In the genomic region with DNA sequence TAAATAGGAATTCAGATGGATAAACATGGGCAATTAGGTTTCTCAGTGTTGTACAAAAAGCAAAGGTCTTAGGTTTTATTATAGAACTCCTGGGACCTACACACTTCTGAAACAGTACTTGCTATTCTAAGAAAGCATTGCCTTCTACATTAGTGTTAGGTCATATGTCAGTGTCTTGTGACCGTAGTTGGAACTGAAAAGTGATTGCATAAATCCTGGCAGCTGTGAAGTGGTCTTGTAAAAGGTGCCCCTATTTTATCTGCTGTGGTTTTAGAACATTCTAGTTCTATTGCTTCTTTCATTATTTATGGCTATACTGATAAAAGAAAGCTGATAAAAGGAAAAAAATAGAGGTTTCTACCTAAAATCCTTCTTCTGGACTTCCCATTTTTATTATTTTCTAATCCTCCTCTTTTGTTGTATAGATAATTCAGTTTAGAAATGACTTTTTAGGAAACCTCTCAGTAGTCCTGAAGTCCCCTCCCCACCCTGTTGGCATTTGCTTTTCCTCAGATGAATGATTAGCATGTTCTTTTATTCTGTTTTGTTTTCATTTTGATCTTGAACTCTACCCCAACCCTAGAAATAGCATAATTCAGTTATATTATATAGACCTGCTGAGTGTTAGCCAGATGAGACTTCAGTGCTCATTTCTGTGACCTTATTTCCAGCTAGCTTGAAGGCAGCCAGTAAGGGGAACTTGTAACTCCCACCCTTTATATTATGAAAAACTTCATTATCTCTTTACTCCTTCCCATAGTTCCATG, we compare ENCODE assay signal across 9 cellular contexts. TPM values are rescaled to one million over a fixed set of nuclear protein-coding genes. Genes with fewer than 3 reads are reported as not detected.
A peak's percentile ranks its signal among the peaks of the same experiment; 100 is the strongest.
DNase-seq lines count a peak whose midpoint lies in the region; ATAC-seq, FAIRE-seq and TF ChIP-seq lines count a peak whose summit lies in the region.
"Had no signal": no experiment of that assay in that cellular context is flagged by ENCODE, and none has a peak within 500 bp of the region (broad histone marks: within the 10 kb centered on the region; RNA-seq: fewer than 3 reads in every experiment).

No MANE protein-coding gene starts in this region.

- no TSS peak for BruUV-seq in Caco-2 (replicated peaks; lab: Mats Ljungman, UMichigan)

- TF ChIP-seq CTCF in adrenal gland (IDR thresholded peaks at IDR 0.05) (no peak), lower lobe of right lung (IDR thresholded peaks at IDR 0.05) (no peak), upper lobe of left lung (IDR thresholded peaks at IDR 0.05) (no peak), Caco-2 (IDR thresholded peaks at IDR 0.05; ENCODE audit: insufficient read depth in 1 of 2, low read depth in 1 of 2, low read length in 1 of 2, severe bottlenecking in 1 of 2, unreplicated experiment in 1 of 2) (no peak)

- H3K4me3 Mint-ChIP-seq in activated T-cell treated with anti-CD3 and anti-CD28 coated beads, Interleukin-2, amount 50 U/mL, for 72 hours, result peak overlapping the region in 1 of 2 donors; percentile 76
- H3K4me3 Mint-ChIP-seq in Caco-2 (ENCODE audit: unreplicated experiment), result no peak overlapping the region

- FAIRE-seq in small intestine (lab: Jason Lieb, UNC), result no peak

- CTCF ChIA-PET in Caco-2 (lab: Charles Lee), result no interaction called here

- DNase-seq in activated T-cell treated with anti-CD3 and anti-CD28 coated beads, Interleukin-2, amount 50 U/mL, for 72 hours, result no peak
- no peak for DNase-seq in activated T-cell treated with anti-CD3 and anti-CD28 coated beads, Interleukin-2, amount 50 U/mL, for 1 hour
- DNase-seq in adrenal gland (peak in 2 of 7 donors; percentile 21 to 23), lower lobe of right lung (no peak), upper lobe of left lung (no peak), Caco-2 (no peak), small intestine (no peak)
- no peak for DNase-seq in activated effector memory CD4-positive, alpha-beta T cell treated with Interleukin-2 at 50 U/mL for 16 hours

- intact Hi-C loops in adrenal gland (cut with DNase I) (no loop called here), lower lobe of right lung (cut with DNase I) (no loop called here), Caco-2 (cut with micrococcal nuclease; ENCODE audit: unreplicated experiment) (no loop called here)

- peak overlapping the region; percentile 96 for H3K27ac Mint-ChIP-seq in activated T-cell treated with anti-CD3 and anti-CD28 coated beads, Interleukin-2, amount 50 U/mL, for 72 hours
- no peak overlapping the region for H3K27ac Mint-ChIP-seq in Caco-2 (ENCODE audit: unreplicated experiment)

- peak; percentile 41 to 52 for ATAC-seq in activated T-cell treated with anti-CD3 and anti-CD28 coated beads, Interleukin-2, amount 50 U/mL, for 72 hours (replicated peaks in 1 of 2)
- ATAC-seq in lower lobe of right lung (peak; percentile 41 to 68), upper lobe of left lung (ENCODE audit: low FRiP score in 2 of 2) (peak in 1 of 2 donors; percentile 72)
- ATAC-seq: Panc1 had no signal

- peaks cover 1 to 20% of the 10 kb centered on the region in 2 donors for H3K36me3 Mint-ChIP-seq in activated T-cell treated with anti-CD3 and anti-CD28 coated beads, Interleukin-2, amount 50 U/mL, for 72 hours (ENCODE audit: insufficient read depth in 2 of 2)
- H3K36me3 Mint-ChIP-seq in Caco-2 (ENCODE audit: insufficient read depth, unreplicated experiment), result peaks cover 5% of the 10 kb centered on the region

- H3K4me1 ChIP-seq in adrenal gland (replicated peaks in 1 of 2) (peaks cover 15 to 52% of the 10 kb centered on the region in 2 donors), lower lobe of right lung (peaks cover 58% of the 10 kb centered on the region), upper lobe of left lung (peaks cover 22 to 60% (median 37%) of the 10 kb centered on the region in 4 donors), Caco-2 (peaks cover 5% of the 10 kb centered on the region; the same call in 1 of the 2 replicates), small intestine (ENCODE audit: control insufficient read depth in 2 of 2, insufficient read depth in 1 of 2, low read depth in 1 of 2, low read length in 1 of 2) (peaks cover 0 to 3% of the 10 kb centered on the region in 2 donors)

- H3K27ac ChIP-seq in adrenal gland, result peak overlapping the region in 3 of 5 donors; percentile 12 to 51 (median 17)
- H3K27ac ChIP-seq in lower lobe of right lung, result peak overlapping the region; percentile 53
- peak overlapping the region; percentile 10 to 68 (median 34) for H3K27ac ChIP-seq in upper lobe of left lung
- H3K27ac ChIP-seq in small intestine (ENCODE audit: low read depth in 1 of 2, low read length in 1 of 2), result no peak overlapping the region

- TF ChIP-seq POLR2A in adrenal gland (IDR thresholded peaks at IDR 0.05), result no peak
- no peak for TF ChIP-seq POLR2A in upper lobe of left lung (IDR thresholded peaks at IDR 0.05)

- no peaks in the 10 kb centered on the region for H3K27me3 Mint-ChIP-seq in activated T-cell treated with anti-CD3 and anti-CD28 coated beads, Interleukin-2, amount 50 U/mL, for 72 hours (ENCODE audit: low read depth)
- no peaks in the 10 kb centered on the region for H3K27me3 Mint-ChIP-seq in Caco-2 (ENCODE audit: insufficient read depth, unreplicated experiment)

- H3K9me3 ChIP-seq in adrenal gland (replicated peaks in 1 of 3), result no peaks in the 10 kb centered on the region
- H3K9me3 ChIP-seq in lower lobe of right lung, result no peaks in the 10 kb centered on the region
- no peaks in the 10 kb centered on the region for H3K9me3 ChIP-seq in upper lobe of left lung
- no peaks in the 10 kb centered on the region for H3K9me3 ChIP-seq in Caco-2
- no peaks in the 10 kb centered on the region for H3K9me3 ChIP-seq in small intestine (ENCODE audit: control insufficient read depth, low read depth)

- POLR2A ChIA-PET in Caco-2 (lab: Charles Lee), result interaction anchor here (0.6 kb wide), 1 partner anchor 25 kb away, joined by 3 read pairs; no protein-coding TSS in a partner anchor

- H3K4me3 ChIP-seq in adrenal gland (no peak overlapping the region), lower lobe of right lung (no peak overlapping the region), upper lobe of left lung (no peak overlapping the region), Caco-2 (ENCODE audit: low read depth, low read length) (no peak overlapping the region), small intestine (ENCODE audit: low read depth in 1 of 2, low read length in 2 of 2) (no peak overlapping the region)

- no peak for TF ChIP-seq EP300 in upper lobe of left lung (IDR thresholded peaks at IDR 0.05)

- peaks cover 60% of the 10 kb centered on the region for H3K4me1 Mint-ChIP-seq in activated T-cell treated with anti-CD3 and anti-CD28 coated beads, Interleukin-2, amount 50 U/mL, for 72 hours (ENCODE audit: low read depth)
- peaks cover 10% of the 10 kb centered on the region for H3K4me1 Mint-ChIP-seq in Caco-2 (ENCODE audit: low read depth, unreplicated experiment)

- no peaks in the 10 kb centered on the region for H3K9me3 Mint-ChIP-seq in activated T-cell treated with anti-CD3 and anti-CD28 coated beads, Interleukin-2, amount 50 U/mL, for 72 hours
- H3K9me3 Mint-ChIP-seq in Caco-2 (ENCODE audit: unreplicated experiment), result no peaks in the 10 kb centered on the region

- H3K27me3 ChIP-seq in adrenal gland (no peaks in the 10 kb centered on the region), lower lobe of right lung (ENCODE audit: low read depth) (no peaks in the 10 kb centered on the region), upper lobe of left lung (no peaks in the 10 kb centered on the region), Caco-2 (replicated peaks; ENCODE audit: control insufficient read depth, insufficient read depth, low read length) (no peaks in the 10 kb centered on the region), small intestine (ENCODE audit: control insufficient read depth in 2 of 2, insufficient read depth in 2 of 2, low read length in 2 of 2) (no peaks in the 10 kb centered on the region)

- H3K36me3 ChIP-seq in adrenal gland (replicated peaks in 1 of 2) (no peaks in the 10 kb centered on the region), lower lobe of right lung (peaks cover 1% of the 10 kb centered on the region), upper lobe of left lung (peaks cover 0 to 5% (median 0%) of the 10 kb centered on the region in 4 donors), Caco-2 (ENCODE audit: control insufficient read depth, insufficient read depth, low read length) (no peaks in the 10 kb centered on the region), small intestine (ENCODE audit: control insufficient read depth in 2 of 2, insufficient read depth in 2 of 2, low read length in 2 of 2) (peaks cover 0 to 2% of the 10 kb centered on the region in 2 donors)

- WGBS in adrenal gland, 4 donors, result 2 to 8% (median 6%) methylated on average over 1 of the region's 1 CpG
- WGBS in upper lobe of left lung, 2 donors, result 3 to 19% methylated on average over 1 of the region's 1 CpG
- 13 to 18% (median 18%) methylated on average over 1 of the region's 1 CpG for WGBS in small intestine, 3 donors

RNA-seq across cellular contexts. Expression of a gene that starts 41.0 kb away (rescaled TPM):
- 10 to 100 TPM; 32.9 to 37.8 TPM for total RNA-seq in activated T-cell treated with anti-CD3 and anti-CD28 coated beads, Interleukin-2, amount 50 U/mL, for 72 hours
- total RNA-seq in adrenal gland, result 10 to 100 TPM; 17.4 to 36.4 (median 24.1) TPM
- 10 to 100 TPM in 2 of 3 donors, 1 to 10 TPM in 1; 8.1 to 13.2 (median 12.5) TPM for polyA plus RNA-seq in adrenal gland
- 55.1 TPM for total RNA-seq in lower lobe of right lung
- total RNA-seq in upper lobe of left lung, result 10 to 100 TPM; 25.1 to 68.5 (median 45.3) TPM
- 23.1 and 25.4 TPM in 2 replicates for total RNA-seq in Caco-2 (2022)
- 10 to 100 TPM; 14.9 to 17.5 (median 17.2) TPM for polyA plus RNA-seq in small intestine

Comparison
In these comparisons a context has a peak if more than half of its experiments do, and no peak if none do; other contexts are left out.
1. H3K27ac ChIP-seq: peak in adrenal gland (3 of 5), lower lobe of right lung (single experiment) and upper lobe of left lung (4 of 4); none in small intestine (0 of 2).